Comparison of ENCODE assay signal across 15 cellular contexts in the genomic region with DNA sequence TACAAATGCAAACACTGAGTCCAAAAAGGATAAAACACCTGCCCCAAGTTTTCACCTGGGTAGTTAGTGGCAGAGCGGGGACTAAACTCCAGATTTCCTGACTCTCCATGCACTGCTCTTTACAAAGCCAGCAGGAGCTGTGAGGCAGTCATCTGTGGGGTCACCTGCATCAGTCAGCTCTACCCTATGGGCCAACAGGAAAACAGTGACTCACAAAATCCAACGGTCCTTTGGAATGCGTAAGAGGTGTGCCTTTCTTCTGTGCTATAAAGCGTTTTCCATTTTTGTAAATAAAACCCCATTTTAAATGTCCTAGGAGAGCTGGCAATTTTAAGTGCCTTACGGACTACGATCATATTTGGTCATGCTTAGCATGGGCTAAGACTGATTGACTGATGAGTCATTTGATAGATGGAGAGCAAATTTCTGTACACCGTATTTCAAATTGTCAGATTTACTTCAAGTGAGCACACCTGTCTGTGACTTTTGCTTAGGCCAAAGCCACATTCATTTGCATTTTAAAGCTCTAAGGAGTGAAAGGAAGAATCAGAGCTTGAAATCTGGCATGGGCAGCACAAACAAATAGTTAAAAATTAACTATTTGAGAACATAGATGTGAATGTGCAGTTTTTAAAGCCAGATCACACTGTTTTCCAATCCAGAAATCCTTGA. TPM values are rescaled to one million over a fixed set of nuclear protein-coding genes. Genes with fewer than 3 reads are reported as not detected.
DNase-seq lines count a peak whose midpoint lies in the region; ATAC-seq, FAIRE-seq and TF ChIP-seq lines count a peak whose summit lies in the region.
"Had no signal": no experiment of that assay in that cellular context is flagged by ENCODE, and none has a peak within 500 bp of the region (broad histone marks: within the 10 kb centered on the region; RNA-seq: fewer than 3 reads in every experiment).

No MANE protein-coding gene starts in this region.

- peak; percentile 5 for FAIRE-seq in RCC 7860 (lab: Jason Lieb, UNC)

- DNase-seq in RCC 7860 (ENCODE audit: low spot score) (peak; percentile 62), mesenchymal stem cell (no peak), substantia nigra (lab: John Stamatoyannopoulos, UW) (no peak), glutamatergic neuron (no peak)
- DNase-seq in effector memory CD8-positive, alpha-beta T cell = no peak
- DNase-seq: activated CD4-positive, alpha-beta T cell treated with anti-CD3 and anti-CD28 coated beads for 48 hours; CD4-positive, alpha-beta T cell; central memory CD4-positive, alpha-beta T cell; NCI-H2029 had no signal

- H2BK15ac ChIP-seq in mesenchymal stem cell (ENCODE audit: low read depth, poor library complexity, severe bottlenecking) = no peak overlapping the region

- H3K23ac ChIP-seq in mesenchymal stem cell (ENCODE audit: low read length in 2 of 2) = no peak overlapping the region

- no peaks in the 10 kb centered on the region for H3K27me3 ChIP-seq in mesenchymal stem cell (ENCODE audit: control insufficient read depth in 1 of 2, insufficient read depth in 1 of 2, low read length in 2 of 2)

- H3K4ac ChIP-seq in mesenchymal stem cell (ENCODE audit: low read depth in 1 of 2, low read length in 2 of 2) = no peak overlapping the region

- no peak overlapping the region for H2BK120ac ChIP-seq in mesenchymal stem cell (ENCODE audit: low read depth, low read length)

- peaks cover 6% of the 10 kb centered on the region for H3K4me1 ChIP-seq in mesenchymal stem cell (ENCODE audit: control insufficient read depth, insufficient read depth, low read depth, low read length)

- peaks cover 8 to 12% of the 10 kb centered on the region in 2 donors for H3K4me1 Mint-ChIP-seq in effector memory CD8-positive, alpha-beta T cell (ENCODE audit: low read depth in 2 of 2)
- H3K4me1 Mint-ChIP-seq in glutamatergic neuron (ENCODE audit: low read depth, unreplicated experiment) = peaks cover 12% of the 10 kb centered on the region

- H3K4me3 Mint-ChIP-seq in effector memory CD8-positive, alpha-beta T cell = no peak overlapping the region
- H3K4me3 Mint-ChIP-seq in glutamatergic neuron (ENCODE audit: unreplicated experiment) = no peak overlapping the region
- H3K4me3 Mint-ChIP-seq: CD4-positive, alpha-beta T cell; natural killer cell treated with Interleukin-12 subunit alpha and Interleukin-12 subunit beta and Interleukin-15 and Interleukin-18, amount 100 ng/mL, for 72 hours had no signal

- no peaks in the 10 kb centered on the region for H3K9me3 ChIP-seq in mesenchymal stem cell (ENCODE audit: control insufficient read depth, low read length)

- no peak overlapping the region for H2BK12ac ChIP-seq in mesenchymal stem cell (ENCODE audit: low read length in 2 of 2)

- H2BK5ac ChIP-seq in mesenchymal stem cell (ENCODE audit: low read depth, low read length, poor library complexity, severe bottlenecking) = no peak overlapping the region

- H3K18ac ChIP-seq in mesenchymal stem cell (ENCODE audit: low read depth in 1 of 2, low read length in 2 of 2) = no peak overlapping the region

- no peak overlapping the region for H4K8ac ChIP-seq in mesenchymal stem cell (ENCODE audit: low read length)

- H3K9me3 Mint-ChIP-seq in effector memory CD8-positive, alpha-beta T cell = peaks cover 4 to 8% of the 10 kb centered on the region in 2 donors
- H3K9me3 Mint-ChIP-seq in glutamatergic neuron (ENCODE audit: unreplicated experiment) = no peaks in the 10 kb centered on the region
- H3K9me3 Mint-ChIP-seq: CD4-positive, alpha-beta T cell had no signal

- TF ChIP-seq CTCF in glutamatergic neuron (IDR thresholded peaks at IDR 0.05; ENCODE audit: partially characterized antibody, unreplicated experiment) = no peak

- peak overlapping the region; percentile 71 for H2AK5ac ChIP-seq in mesenchymal stem cell (ENCODE audit: low read length, severe bottlenecking)

- H3K27ac ChIP-seq in mesenchymal stem cell (ENCODE audit: low read length, poor library complexity, severe bottlenecking) (peak overlapping the region; percentile 65), substantia nigra (ENCODE audit: low read depth, low read length, poor library complexity, severe bottlenecking) (no peak overlapping the region)

- no peaks in the 10 kb centered on the region for H3K36me3 Mint-ChIP-seq in effector memory CD8-positive, alpha-beta T cell (ENCODE audit: insufficient read depth)
- no peaks in the 10 kb centered on the region for H3K36me3 Mint-ChIP-seq in glutamatergic neuron (ENCODE audit: unreplicated experiment)

- ATAC-seq in GM18909 (IDR thresholded peaks at IDR 0.05; ENCODE audit: poor library complexity, unreplicated experiment) = peak; percentile 79
- ATAC-seq in HG02678 (IDR thresholded peaks at IDR 0.05; ENCODE audit: unreplicated experiment) = peak; percentile 69
- ATAC-seq in effector memory CD8-positive, alpha-beta T cell (replicated peaks) = no peak
- ATAC-seq in GM21576 (IDR thresholded peaks at IDR 0.05; ENCODE audit: unreplicated experiment) = no peak
- ATAC-seq: natural killer cell treated with Interleukin-12 subunit alpha and Interleukin-12 subunit beta and Interleukin-15 and Interleukin-18, amount 100 ng/mL, for 72 hours; sciatic nerve; SK-N-SH treated with all-trans-retinoic acid at 6 μM for 48 hours had no signal

- no peak overlapping the region for H3K27ac Mint-ChIP-seq in effector memory CD8-positive, alpha-beta T cell
- no peak overlapping the region for H3K27ac Mint-ChIP-seq in glutamatergic neuron (ENCODE audit: unreplicated experiment)
- H3K27ac Mint-ChIP-seq: CD4-positive, alpha-beta T cell; natural killer cell treated with Interleukin-12 subunit alpha and Interleukin-12 subunit beta and Interleukin-15 and Interleukin-18, amount 100 ng/mL, for 72 hours had no signal

- peaks cover 3% of the 10 kb centered on the region for H3K79me1 ChIP-seq in mesenchymal stem cell (replicated peaks; ENCODE audit: low read length, poor library complexity, severe bottlenecking)

- no peak overlapping the region for H3K4me3 ChIP-seq in mesenchymal stem cell (ENCODE audit: insufficient read depth in 1 of 2, low read depth in 1 of 2, low read length in 2 of 2)

- WGBS in mesenchymal stem cell = 54% methylated on average over 6 of the region's 7 CpGs

- no peak overlapping the region for H2AFZ ChIP-seq in mesenchymal stem cell (ENCODE audit: low read depth, low read length)

- H3K14ac ChIP-seq in mesenchymal stem cell (ENCODE audit: low read length in 2 of 2) = no peak overlapping the region

- H3K4me2 ChIP-seq in mesenchymal stem cell (ENCODE audit: low read length, poor library complexity, severe bottlenecking) = peak overlapping the region; percentile 27

- H3K9ac ChIP-seq in mesenchymal stem cell (ENCODE audit: low read length) = no peak overlapping the region

- no peak overlapping the region for H4K91ac ChIP-seq in mesenchymal stem cell (ENCODE audit: low read length)

- H3K36me3 ChIP-seq in mesenchymal stem cell (ENCODE audit: control insufficient read depth in 1 of 2, insufficient read depth in 2 of 2, low read depth in 1 of 2, low read length in 2 of 2) = no peaks in the 10 kb centered on the region

- H3K27me3 Mint-ChIP-seq in effector memory CD8-positive, alpha-beta T cell = peaks cover 24 to 62% of the 10 kb centered on the region in 2 donors
- H3K27me3 Mint-ChIP-seq in glutamatergic neuron (ENCODE audit: unreplicated experiment) = peaks cover 5% of the 10 kb centered on the region

RNA-seq across cellular contexts. Expression of a gene that starts 4.4 kb away (rescaled TPM):
- 115 TPM for polyA plus RNA-seq in mesenchymal stem cell (2013, experiment 1 of 2)
- 112 TPM for polyA plus RNA-seq in mesenchymal stem cell (2013, experiment 2 of 2)
- 0.25 TPM for total RNA-seq in glutamatergic neuron (ENCODE audit: unreplicated experiment)
- total RNA-seq: CD4-positive, alpha-beta T cell had no signal

Comparison
In these comparisons a context has a peak if more than half of its experiments do, and no peak if none do; other contexts are left out.
1. ATAC-seq: peak in GM18909 (single experiment) and HG02678 (single experiment); none in effector memory CD8-positive, alpha-beta T cell (single experiment) and GM21576 (single experiment).